Comparison of ENCODE assay signal across 29 cellular contexts in the genomic region with DNA sequence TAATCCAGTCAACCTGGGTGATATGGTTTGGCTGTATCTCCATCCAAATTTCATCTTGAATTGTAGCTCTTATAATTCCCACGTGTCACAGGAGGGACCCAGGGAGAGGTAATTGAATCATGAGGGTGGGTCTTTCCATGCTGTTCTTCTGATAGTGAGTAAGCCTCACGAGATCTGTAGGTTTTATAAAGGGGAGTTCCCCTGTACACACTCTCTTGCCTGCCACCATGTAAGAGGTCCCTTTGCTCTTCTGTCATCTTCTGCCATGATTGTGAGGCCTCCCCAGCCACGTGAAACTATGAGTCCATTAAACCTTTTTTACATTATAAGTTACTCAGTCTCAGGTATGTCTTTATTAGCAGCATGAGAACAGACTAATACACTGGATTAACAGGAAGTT. TPM values are rescaled to one million over a fixed set of nuclear protein-coding genes. Genes with fewer than 3 reads are reported as not detected.
"Had no signal": no experiment of that assay in that cellular context is flagged by ENCODE, and none has a peak within 500 bp of the region (broad histone marks: within the 10 kb centered on the region; RNA-seq: fewer than 3 reads in every experiment).

No MANE protein-coding gene starts in this region.

- ATAC-seq: gastrocnemius medialis, heart right ventricle, left cardiac atrium, left lung, left ventricle myocardium superior, lower lobe of right lung, mucosa of descending colon had no signal

- H3K27ac ChIP-seq: coronary artery, dorsolateral prefrontal cortex, esophagus squamous epithelium, gastrocnemius medialis, heart right ventricle, left lung, lower lobe of right lung had no signal

- DNase-seq: dermis blood vessel endothelial cell; dorsolateral prefrontal cortex; effector CD4-positive, alpha-beta T cell; effector memory CD4-positive, alpha-beta T cell; esophagus squamous epithelium; foreskin fibroblast; foreskin melanocyte; gastrocnemius medialis; glutamatergic neuron; head of caudate nucleus; heart right ventricle; hippocampal formation; left cardiac atrium; left lung; left ventricle myocardium superior; lower lobe of right lung; mesenchymal stem cell; mucosa of descending colon; naive B cell had no signal

- H3K36me3 Mint-ChIP-seq: mesothelial cell of epicardium, naive B cell had no signal

- H3K27ac Mint-ChIP-seq: mesothelial cell of epicardium, naive B cell had no signal

- H3K4me3 ChIP-seq: coronary artery, dorsolateral prefrontal cortex, esophagus squamous epithelium, gastrocnemius medialis, heart right ventricle, left lung, lower lobe of right lung, mucosa of descending colon had no signal

- H3K9me3 ChIP-seq: esophagus squamous epithelium, gastrocnemius medialis, heart right ventricle, left lung, lower lobe of right lung, mucosa of descending colon had no signal

- H3K4me1 ChIP-seq: esophagus squamous epithelium, gastrocnemius medialis, heart right ventricle, left lung, lower lobe of right lung had no signal

- H3K4me3 Mint-ChIP-seq: mesothelial cell of epicardium, naive B cell had no signal

- H3K27me3 ChIP-seq: dorsolateral prefrontal cortex, esophagus squamous epithelium, gastrocnemius medialis, heart right ventricle, left lung had no signal

- H3K9me3 Mint-ChIP-seq: mesothelial cell of epicardium had no signal

- H3K36me3 ChIP-seq: esophagus squamous epithelium, gastrocnemius medialis, heart right ventricle, left lung, lower lobe of right lung had no signal

- H3K4me1 Mint-ChIP-seq: mesothelial cell of epicardium, naive B cell had no signal

RNA-seq across cellular contexts. Expression of a gene that starts 19.5 kb away (rescaled TPM):
- total RNA-seq: dermis blood vessel endothelial cell, dorsolateral prefrontal cortex, endothelial cell of umbilical vein, epithelial cell of proximal tubule, esophagus squamous epithelium, gastrocnemius medialis, glomerular endothelial cell, heart right ventricle, kidney epithelial cell, left cardiac atrium, left ventricle myocardium superior, lung microvascular endothelial cell, mesenteric fat pad, mesothelial cell of epicardium, mucosa of descending colon, myocyte had no signal

RNA-seq across cellular contexts. Expression of a gene that starts 49.4 kb away (rescaled TPM):
- total RNA-seq: dermis blood vessel endothelial cell, dorsolateral prefrontal cortex, endothelial cell of umbilical vein, epithelial cell of proximal tubule, esophagus squamous epithelium, gastrocnemius medialis, glomerular endothelial cell, heart right ventricle, kidney epithelial cell, left cardiac atrium, left lung, left ventricle myocardium superior, lower leg skin, lower lobe of right lung, lung microvascular endothelial cell, mesenteric fat pad, mesothelial cell of epicardium, mucosa of descending colon, myocyte had no signal
